8 cellular contexts compared by ENCODE assay signal in genomic region chr2:24049485-24050021, GRCh38. TPM values are rescaled to one million over a fixed set of nuclear protein-coding genes. Genes with fewer than 3 reads are reported as not detected.
DNase-seq lines count a peak whose midpoint lies in the region; TF ChIP-seq lines count a peak whose summit lies in the region.

Gene FKBP1B (plus strand): TSS chr2:24049741. CDS start chr2:24049850, 109 bp downstream.

- peaks cover 6% of the 10 kb centered on the region for H3K27me3 Mint-ChIP-seq in activated CD4-positive, alpha-beta T cell treated with anti-CD3 and anti-CD28 coated beads, Interleukin-2, amount 10 ng/mL, durations not matched to agents 7 days and 5 days

- POLR2A ChIA-PET in activated CD4-positive, alpha-beta T cell treated with anti-CD3 and anti-CD28 coated beads, Interleukin-2, amount 10 ng/mL, durations not matched to agents 7 days and 5 days (lab: Charles Lee): no interaction called here

- CTCF ChIA-PET in activated CD4-positive, alpha-beta T cell treated with anti-CD3 and anti-CD28 coated beads, Interleukin-2, amount 10 ng/mL, durations not matched to agents 7 days and 5 days (lab: Charles Lee): interaction anchor here (0.6 to 1.2 kb wide), 2 partner anchors 20 to 252 kb away, joined by 4 read pairs; no protein-coding TSS in a partner anchor

- H3K36me3 Mint-ChIP-seq in activated CD4-positive, alpha-beta T cell treated with anti-CD3 and anti-CD28 coated beads, Interleukin-2, amount 10 ng/mL, durations not matched to agents 7 days and 5 days (ENCODE audit: low read depth): peaks cover 2% of the 10 kb centered on the region

- DNase-seq in GM10266 (ENCODE audit: extremely low spot score): peak; percentile 79
- DNase-seq in NCI-H1694 (lab: John Stamatoyannopoulos, UW): peak; percentile 24
- peak; percentile 58 for DNase-seq in activated CD4-positive, alpha-beta T cell treated with anti-CD3 and anti-CD28 coated beads, Interleukin-2, amount 10 ng/mL, durations not matched to agents 7 days and 5 days
- peak; percentile 39 for DNase-seq in effector CD4-positive, alpha-beta T cell
- peak; percentile 43 to 44 for DNase-seq in lung microvascular endothelial cell (ENCODE audit: low read depth in 2 of 2)
- peak; percentile 23 for DNase-seq in stimulated activated CD8-positive, alpha-beta memory T cell treated with anti-CD3 and anti-CD28 coated beads, Interleukin-12 subunit alpha, Interleukin-12 subunit beta, amount 100 ng/mL, for 24 hours (ENCODE audit: extremely low read depth)
- no peak for DNase-seq in dedifferentiated amniotic fluid mesenchymal stem cell (ENCODE audit: extremely low spot score)
- DNase-seq in NK-92 (lab: John Stamatoyannopoulos, UW; ENCODE audit: unreplicated experiment): no peak

- H3K4me1 Mint-ChIP-seq in activated CD4-positive, alpha-beta T cell treated with anti-CD3 and anti-CD28 coated beads, Interleukin-2, amount 10 ng/mL, durations not matched to agents 7 days and 5 days: peaks cover 26% of the 10 kb centered on the region

- H3K4me3 Mint-ChIP-seq in activated CD4-positive, alpha-beta T cell treated with anti-CD3 and anti-CD28 coated beads, Interleukin-2, amount 10 ng/mL, durations not matched to agents 7 days and 5 days: peak within 1 kb of the TSS; percentile 73

- no peak for TF ChIP-seq CTCF in GM10266 (IDR thresholded peaks at IDR 0.05; ENCODE audit: control insufficient read depth, insufficient read depth, low read depth, missing control alignments)

- H3K9me3 Mint-ChIP-seq in activated CD4-positive, alpha-beta T cell treated with anti-CD3 and anti-CD28 coated beads, Interleukin-2, amount 10 ng/mL, durations not matched to agents 7 days and 5 days: no peaks in the 10 kb centered on the region

- peak within 1 kb of the TSS; percentile 52 for H3K27ac Mint-ChIP-seq in activated CD4-positive, alpha-beta T cell treated with anti-CD3 and anti-CD28 coated beads, Interleukin-2, amount 10 ng/mL, durations not matched to agents 7 days and 5 days

RNA-seq across cellular contexts. Expression of gene FKBP1B, which starts in this region (rescaled TPM):
- total RNA-seq in activated CD4-positive, alpha-beta T cell treated with anti-CD3 and anti-CD28 coated beads, Interleukin-2, amount 10 ng/mL, durations not matched to agents 7 days and 5 days: 1 to 10 TPM; 1.0 to 1.9 TPM
- total RNA-seq in lung microvascular endothelial cell: 8.7 and 12.6 TPM in 2 replicates

Comparison
In these comparisons a context has a peak if more than half of its experiments do, and no peak if none do; other contexts are left out.
1. DNase-seq: peak in GM10266 (single experiment), NCI-H1694 (single experiment), activated CD4-positive, alpha-beta T cell treated with anti-CD3 and anti-CD28 coated beads, Interleukin-2, amount 10 ng/mL, durations not matched to agents 7 days and 5 days (single experiment), effector CD4-positive, alpha-beta T cell (single experiment), lung microvascular endothelial cell (2 of 2) and stimulated activated CD8-positive, alpha-beta memory T cell treated with anti-CD3 and anti-CD28 coated beads, Interleukin-12 subunit alpha, Interleukin-12 subunit beta, amount 100 ng/mL, for 24 hours (single experiment); none in dedifferentiated amniotic fluid mesenchymal stem cell (single experiment) and NK-92 (single experiment).